ENCODE assay signal across 9 cellular contexts in genomic region chrX:153928846-153929245, GRCh38. TPM values are rescaled to one million over a fixed set of nuclear protein-coding genes. Genes with fewer than 3 reads are reported as not detected.
A peak's percentile ranks its signal among the peaks of the same experiment; 100 is the strongest.
DNase-seq lines count a peak whose midpoint lies in the region; ATAC-seq and TF ChIP-seq lines count a peak whose summit lies in the region.
"Had no signal": no experiment of that assay in that cellular context is flagged by ENCODE, and none has a peak within 500 bp of the region (broad histone marks: within the 10 kb centered on the region; RNA-seq: fewer than 3 reads in every experiment).

No MANE protein-coding gene starts in this region.

- no peaks in the 10 kb centered on the region for H3K27me3 Mint-ChIP-seq in activated CD4-positive, alpha-beta T cell treated with anti-CD3 and anti-CD28 coated beads, Interleukin-2, amount 10 ng/mL, durations not matched to agents 7 days and 5 days
- H3K27me3 Mint-ChIP-seq in stimulated activated naive B cell treated with anti-CD40 and anti-IgM and Interleukin-4, amounts not matched to agents 10 μg/mL and 1 μg/mL and 100 μg/mL, for 72 hours: no peaks in the 10 kb centered on the region

- peak overlapping the region; percentile 66 to 96 (median 83) for H3K27ac ChIP-seq in Peyer's patch
- H3K27ac ChIP-seq in esophagus (ENCODE audit: low read depth in 2 of 2, low read length in 1 of 2): peak overlapping the region; percentile 69 to 73

- H3K9me3 Mint-ChIP-seq in activated CD4-positive, alpha-beta T cell treated with anti-CD3 and anti-CD28 coated beads, Interleukin-2, amount 10 ng/mL, durations not matched to agents 7 days and 5 days: no peaks in the 10 kb centered on the region
- H3K9me3 Mint-ChIP-seq in stimulated activated naive B cell treated with anti-CD40 and anti-IgM and Interleukin-4, amounts not matched to agents 10 μg/mL and 1 μg/mL and 100 μg/mL, for 72 hours: no peaks in the 10 kb centered on the region

- H3K4me3 Mint-ChIP-seq in activated CD4-positive, alpha-beta T cell treated with anti-CD3 and anti-CD28 coated beads, Interleukin-2, amount 10 ng/mL, durations not matched to agents 7 days and 5 days: peak overlapping the region; percentile 90
- peak overlapping the region; percentile 89 to 94 for H3K4me3 Mint-ChIP-seq in stimulated activated naive B cell treated with anti-CD40 and anti-IgM and Interleukin-4, amounts not matched to agents 10 μg/mL and 1 μg/mL and 100 μg/mL, for 72 hours

- CTCF ChIA-PET in activated CD4-positive, alpha-beta T cell treated with anti-CD3 and anti-CD28 coated beads, Interleukin-2, amount 10 ng/mL, durations not matched to agents 7 days and 5 days (lab: Charles Lee): interaction anchor here (0.9 to 16.0 kb wide), 6 partner anchors 9 to 45 kb away, joined by 3 to 205 read pairs (median 3); partner anchors contain the start of gene RENBP

- TF ChIP-seq POLR2A in Peyer's patch (IDR thresholded peaks at IDR 0.05): no peak

- DNase-seq in activated CD4-positive, alpha-beta T cell treated with anti-CD3 and anti-CD28 coated beads, Interleukin-2, amount 10 ng/mL, durations not matched to agents 7 days and 5 days: no peak
- no peak for DNase-seq in activated CD4-positive, alpha-beta T cell treated with anti-CD3 and anti-CD28 coated beads for 4 hours
- DNase-seq in Peyer's patch (no peak), NCI-H1048 (lab: John Stamatoyannopoulos, UW) (no peak), T1000 (lab: John Stamatoyannopoulos, UW) (no peak), inferior parietal cortex (ENCODE audit: extremely low spot score) (no peak)
- no peak for DNase-seq in stimulated activated naive B cell treated with anti-CD40 and anti-IgM and Interleukin-4, amounts not matched to agents 10 μg/mL and 1 μg/mL and 100 μg/mL, for 72 hours

- POLR2A ChIA-PET in activated CD4-positive, alpha-beta T cell treated with anti-CD3 and anti-CD28 coated beads, Interleukin-2, amount 10 ng/mL, durations not matched to agents 7 days and 5 days (lab: Charles Lee): no interaction called here

- H3K36me3 ChIP-seq in Peyer's patch (peaks cover 0 to 21% (median 0%) of the 10 kb centered on the region in 3 donors), esophagus (ENCODE audit: control insufficient read depth in 2 of 2, insufficient read depth in 2 of 2, low read length in 1 of 2) (peaks cover 0 to 21% of the 10 kb centered on the region in 2 donors)

- TF ChIP-seq CTCF in Peyer's patch (IDR thresholded peaks at IDR 0.05): no peak

- H3K36me3 Mint-ChIP-seq in activated CD4-positive, alpha-beta T cell treated with anti-CD3 and anti-CD28 coated beads, Interleukin-2, amount 10 ng/mL, durations not matched to agents 7 days and 5 days (ENCODE audit: low read depth): peaks cover 30% of the 10 kb centered on the region
- peaks cover 14 to 44% of the 10 kb centered on the region in 2 donors for H3K36me3 Mint-ChIP-seq in stimulated activated naive B cell treated with anti-CD40 and anti-IgM and Interleukin-4, amounts not matched to agents 10 μg/mL and 1 μg/mL and 100 μg/mL, for 72 hours

- no peaks in the 10 kb centered on the region for H3K9me3 ChIP-seq in Peyer's patch
- no peaks in the 10 kb centered on the region for H3K9me3 ChIP-seq in esophagus (ENCODE audit: control insufficient read depth in 2 of 2, insufficient read depth in 1 of 2, low read depth in 1 of 2, low read length in 1 of 2)

- H3K27me3 ChIP-seq in Peyer's patch: no peaks in the 10 kb centered on the region
- H3K27me3 ChIP-seq in esophagus (ENCODE audit: control insufficient read depth in 1 of 2, insufficient read depth in 2 of 2, low read length in 2 of 2): no peaks in the 10 kb centered on the region

- H3K4me1 ChIP-seq in Peyer's patch: peaks cover 0 to 27% (median 12%) of the 10 kb centered on the region in 4 donors
- peaks cover 0 to 10% of the 10 kb centered on the region in 2 donors for H3K4me1 ChIP-seq in esophagus (ENCODE audit: control insufficient read depth in 2 of 2, insufficient read depth in 2 of 2, low read length in 1 of 2)

- peak overlapping the region; percentile 98 for H3K27ac Mint-ChIP-seq in activated CD4-positive, alpha-beta T cell treated with anti-CD3 and anti-CD28 coated beads, Interleukin-2, amount 10 ng/mL, durations not matched to agents 7 days and 5 days
- peak overlapping the region; percentile 70 for H3K27ac Mint-ChIP-seq in stimulated activated naive B cell treated with anti-CD40 and anti-IgM and Interleukin-4, amounts not matched to agents 10 μg/mL and 1 μg/mL and 100 μg/mL, for 72 hours

- ATAC-seq in stimulated activated naive B cell treated with anti-CD40 and anti-IgM and Interleukin-4, amounts not matched to agents 10 μg/mL and 1 μg/mL and 100 μg/mL, for 72 hours (replicated peaks): no peak

- H3K4me3 ChIP-seq in Peyer's patch (peak overlapping the region in 2 of 4 donors; percentile 30 to 63), esophagus (ENCODE audit: low read depth in 1 of 2, low read length in 2 of 2) (no peak overlapping the region)

- H3K4me1 Mint-ChIP-seq in activated CD4-positive, alpha-beta T cell treated with anti-CD3 and anti-CD28 coated beads, Interleukin-2, amount 10 ng/mL, durations not matched to agents 7 days and 5 days: peaks cover 25% of the 10 kb centered on the region
- H3K4me1 Mint-ChIP-seq in stimulated activated naive B cell treated with anti-CD40 and anti-IgM and Interleukin-4, amounts not matched to agents 10 μg/mL and 1 μg/mL and 100 μg/mL, for 72 hours: peaks cover 40 to 55% of the 10 kb centered on the region in 2 donors

- WGBS in esophagus, 2 donors: 17 to 47% methylated on average over 9 of the region's 9 CpGs

RNA-seq across cellular contexts. Expression of gene ARHGAP4, which starts 2.8 kb away (rescaled TPM):
- total RNA-seq in activated CD4-positive, alpha-beta T cell treated with anti-CD3 and anti-CD28 coated beads, Interleukin-2, amount 10 ng/mL, durations not matched to agents 7 days and 5 days: 100 to 1,000 TPM; 303 to 334 TPM
- total RNA-seq in Peyer's patch: 100 to 1,000 TPM in 1 of 4 donors, 10 to 100 TPM in 3; 23.6 to 211 (median 57.6) TPM
- 10 to 100 TPM; 10.6 to 23.4 TPM for polyA plus RNA-seq in esophagus

RNA-seq across cellular contexts. Expression of gene NAA10, which starts 6.0 kb away (rescaled TPM):
- 10 to 100 TPM; 72.9 to 83.2 TPM for total RNA-seq in activated CD4-positive, alpha-beta T cell treated with anti-CD3 and anti-CD28 coated beads, Interleukin-2, amount 10 ng/mL, durations not matched to agents 7 days and 5 days
- 100 to 1,000 TPM in 1 of 4 donors, 10 to 100 TPM in 3; 32.9 to 118 (median 54.1) TPM for total RNA-seq in Peyer's patch
- polyA plus RNA-seq in esophagus: 100 to 1,000 TPM in 1 of 2 donors, 10 to 100 TPM in 1; 86.6 to 104 TPM

RNA-seq across cellular contexts. Expression of gene RENBP, which starts 15.6 kb away (rescaled TPM):
- total RNA-seq in activated CD4-positive, alpha-beta T cell treated with anti-CD3 and anti-CD28 coated beads, Interleukin-2, amount 10 ng/mL, durations not matched to agents 7 days and 5 days: 10 to 100 TPM; 14.2 to 16.5 TPM
- 10 to 100 TPM in 2 of 4 donors, 1 to 10 TPM in 2; 4.9 to 13.3 (median 9.4) TPM for total RNA-seq in Peyer's patch
- 1 to 10 TPM; 1.4 to 1.6 TPM for polyA plus RNA-seq in esophagus

RNA-seq across cellular contexts. Expression of gene AVPR2, which starts 24.4 kb away (rescaled TPM):
- not detected for total RNA-seq in activated CD4-positive, alpha-beta T cell treated with anti-CD3 and anti-CD28 coated beads, Interleukin-2, amount 10 ng/mL, durations not matched to agents 7 days and 5 days
- total RNA-seq in Peyer's patch: 1 to 10 TPM in 2 of 4 donors, under 1 TPM in 2; 0.53 to 5.0 (median 1.1) TPM
- under 1 TPM; 0.45 to 0.68 TPM for polyA plus RNA-seq in esophagus
- total RNA-seq: fibroblast of lung had no signal
- polyA plus RNA-seq: fibroblast of lung had no signal

RNA-seq across cellular contexts. Expression of gene HCFC1, which starts 42.8 kb away (rescaled TPM):
- total RNA-seq in activated CD4-positive, alpha-beta T cell treated with anti-CD3 and anti-CD28 coated beads, Interleukin-2, amount 10 ng/mL, durations not matched to agents 7 days and 5 days: 100 to 1,000 TPM; 116 to 121 TPM
- 10 to 100 TPM; 44.1 to 70.6 (median 55.6) TPM for total RNA-seq in Peyer's patch
- polyA plus RNA-seq in esophagus: 10 to 100 TPM; 13.0 to 15.9 TPM
